1 cellular context compared by ENCODE assay signal in genomic region chr4:86306816-86307215, GRCh38.
TF ChIP-seq lines count a peak whose summit lies in the region.

No MANE protein-coding gene starts in this region.

TF ChIP-seq in IMR-90, 13 proteins besides CTCF, POLR2A, EP300 and RAD21 (continued from another document):
- TF ChIP-seq ELK1 (IDR thresholded peaks at IDR 0.05; ENCODE audit: borderline replicate concordance, low read depth, low read length), result no peak
